In genomic region chr20:40442181-40442963, GRCh38 we compare ENCODE assay signal across 11 cellular contexts.
DNase-seq lines count a peak whose midpoint lies in the region; ATAC-seq and TF ChIP-seq lines count a peak whose summit lies in the region.
"Had no signal": no experiment of that assay in that cellular context is flagged by ENCODE, and none has a peak within 500 bp of the region (broad histone marks: within the 10 kb centered on the region; RNA-seq: fewer than 3 reads in every experiment).

No MANE protein-coding gene starts in this region.

- H3K27me3 ChIP-seq in GM23248 (replicated peaks; ENCODE audit: insufficient read depth) (no peaks in the 10 kb centered on the region), Peyer's patch (no peaks in the 10 kb centered on the region)

- in situ Hi-C loops in GM23248 (cut with MboI), result no loop called here

- H3K9me3 Mint-ChIP-seq in nephron progenitor cell, result no peaks in the 10 kb centered on the region

- H3K4me1 Mint-ChIP-seq in nephron progenitor cell, result peaks cover 33% of the 10 kb centered on the region

- H3K27ac ChIP-seq in GM23248 (no peak overlapping the region), Peyer's patch (no peak overlapping the region)

- 57 to 70% methylated on average over 8 of the region's 8 CpGs for WGBS in GM23248 (ENCODE audit: low coverage in 1 of 2, low lambda C conversion rate in 2 of 2, missing lambda C conversion rate in 2 of 2), 2 experiments

- no peak for ATAC-seq in HG03108 (IDR thresholded peaks at IDR 0.05; ENCODE audit: unreplicated experiment)
- no peak for ATAC-seq in HG03565 (IDR thresholded peaks at IDR 0.05; ENCODE audit: unreplicated experiment)
- ATAC-seq: PC-3 had no signal

- TF ChIP-seq CTCF in epithelial cell of proximal tubule (conservative IDR thresholded peaks at IDR 0.05; ENCODE audit: low read depth, low read length) (peak; percentile 20), nephron progenitor cell (IDR thresholded peaks at IDR 0.05) (peak; percentile 32), Peyer's patch (IDR thresholded peaks at IDR 0.05) (peak in 1 of 6 experiments; percentile 10)

- H3K4me3 ChIP-seq in GM23248 (no peak overlapping the region), epithelial cell of proximal tubule (ENCODE audit: low read depth, low read length) (no peak overlapping the region), Peyer's patch (no peak overlapping the region)

- H3K36me3 ChIP-seq in GM23248 (ENCODE audit: low read depth) (no peaks in the 10 kb centered on the region), Peyer's patch (no peaks in the 10 kb centered on the region)

- H3K9ac ChIP-seq in GM23248, result no peak overlapping the region

- H3K4me3 Mint-ChIP-seq in nephron progenitor cell, result peak overlapping the region; percentile 29

- H2AFZ ChIP-seq in GM23248, result no peak overlapping the region; the same call in 1 of the 2 replicates

- no peaks in the 10 kb centered on the region for H4K20me1 ChIP-seq in GM23248 (ENCODE audit: insufficient read depth)

- H3K4me1 ChIP-seq in GM23248 (ENCODE audit: insufficient read depth), result peaks cover 11% of the 10 kb centered on the region
- no peaks in the 10 kb centered on the region for H3K4me1 ChIP-seq in Peyer's patch

- H3K27me3 Mint-ChIP-seq in nephron progenitor cell (ENCODE audit: low read depth, poor library complexity), result peaks cover 5% of the 10 kb centered on the region

- H3K36me3 Mint-ChIP-seq in nephron progenitor cell (ENCODE audit: low read depth), result no peaks in the 10 kb centered on the region

- no peaks in the 10 kb centered on the region for H3K9me3 ChIP-seq in GM23248 (ENCODE audit: low read depth)
- H3K9me3 ChIP-seq in Peyer's patch, result no peaks in the 10 kb centered on the region

- peaks cover 4% of the 10 kb centered on the region; the same call in 1 of the 2 replicates for H3F3A ChIP-seq in GM23248 (ENCODE audit: insufficient read depth)

- no peak overlapping the region for H3K4me2 ChIP-seq in GM23248 (ENCODE audit: unreplicated experiment)

- no peaks in the 10 kb centered on the region for H3K9me2 ChIP-seq in GM23248 (ENCODE audit: insufficient read depth)

- TF ChIP-seq POLR2A in Peyer's patch (IDR thresholded peaks at IDR 0.05), result no peak

- peak overlapping the region; percentile 46 for H3K27ac Mint-ChIP-seq in nephron progenitor cell

- DNase-seq in GM23248 (peak; percentile 41), NAMALWA (ENCODE audit: low spot score) (peak; percentile 12), epithelial cell of proximal tubule (ENCODE audit: low read depth) (no peak), nephron progenitor cell (no peak), Peyer's patch (no peak), NCI-H1694 treated with DMSO at 0.1 percent for 48 hours (lab: John Stamatoyannopoulos, UW) (no peak)
- DNase-seq: activated CD4-positive, alpha-beta T cell treated with anti-CD3 and anti-CD28 coated beads for 1 hour; PC-3; small intestine had no signal

- H3K79me2 ChIP-seq in GM23248 (ENCODE audit: insufficient read depth), result no peaks in the 10 kb centered on the region

Comparison
In these comparisons a context has a peak if more than half of its experiments do, and no peak if none do; other contexts are left out.
1. DNase-seq: peak in GM23248 (single experiment) and NAMALWA (single experiment); none in epithelial cell of proximal tubule (single experiment), nephron progenitor cell (single experiment), Peyer's patch (0 of 3) and NCI-H1694 treated with DMSO at 0.1 percent for 48 hours (single experiment).